In genomic region chr19:41904118-41904870, GRCh38 we compare ENCODE assay signal across 10 cellular contexts. TPM values are rescaled to one million over a fixed set of nuclear protein-coding genes. Genes with fewer than 3 reads are reported as not detected.
DNase-seq lines count a peak whose midpoint lies in the region; ATAC-seq and TF ChIP-seq lines count a peak whose summit lies in the region.
"Had no signal": no experiment of that assay in that cellular context is flagged by ENCODE, and none has a peak within 500 bp of the region (broad histone marks: within the 10 kb centered on the region; RNA-seq: fewer than 3 reads in every experiment).

No MANE protein-coding gene starts in this region.

- H3K27me3 Mint-ChIP-seq in activated naive CD4-positive, alpha-beta T cell treated with anti-CD3 and anti-CD28 coated beads for 36 hours (ENCODE audit: low read depth): no peaks in the 10 kb centered on the region

- peak overlapping the region; percentile 36 for H3K27ac Mint-ChIP-seq in activated naive CD4-positive, alpha-beta T cell treated with anti-CD3 and anti-CD28 coated beads for 36 hours

- TF ChIP-seq CTCF in epithelial cell of esophagus (IDR thresholded peaks at IDR 0.05; ENCODE audit: insufficient read depth, low read depth, low read length, missing control alignments) (no peak), stomach (IDR thresholded peaks at IDR 0.05) (no peak), left ventricle myocardium inferior (IDR thresholded peaks at IDR 0.05; ENCODE audit: borderline replicate concordance) (no peak)

- H3K4me1 ChIP-seq in stomach (peaks cover 11 to 35% (median 32%) of the 10 kb centered on the region in 4 donors), left ventricle myocardium inferior (no peaks in the 10 kb centered on the region)
- H3K4me1 ChIP-seq: tibial artery had no signal

- H3K4me3 ChIP-seq in epithelial cell of esophagus (ENCODE audit: low read length) (no peak overlapping the region), stomach (peak overlapping the region in 2 of 4 donors; percentile 23 to 30), left ventricle myocardium inferior (no peak overlapping the region)
- H3K4me3 ChIP-seq: tibial artery had no signal

- TF ChIP-seq EP300 in stomach (IDR thresholded peaks at IDR 0.05): no peak

- peaks cover 30% of the 10 kb centered on the region for H3K4me1 Mint-ChIP-seq in activated naive CD4-positive, alpha-beta T cell treated with anti-CD3 and anti-CD28 coated beads for 36 hours (ENCODE audit: low read depth)

- H3K36me3 ChIP-seq in stomach (peaks cover 62 to 96% (median 87%) of the 10 kb centered on the region in 4 donors), left ventricle myocardium inferior (peaks cover 81% of the 10 kb centered on the region)

- no peak overlapping the region for H3K4me3 Mint-ChIP-seq in activated naive CD4-positive, alpha-beta T cell treated with anti-CD3 and anti-CD28 coated beads for 36 hours

- CTCF ChIA-PET in activated naive CD4-positive, alpha-beta T cell treated with anti-CD3 and anti-CD28 coated beads for 36 hours (lab: Charles Lee): no interaction called here

- H3K36me3 Mint-ChIP-seq in activated naive CD4-positive, alpha-beta T cell treated with anti-CD3 and anti-CD28 coated beads for 36 hours (ENCODE audit: low read depth): peaks cover 41% of the 10 kb centered on the region

- 25 to 53% (median 48%) methylated on average over 8 to 30 of the region's 30 CpGs for WGBS in stomach, 5 donors

- no peak for DNase-seq in activated naive CD4-positive, alpha-beta T cell treated with anti-CD3 and anti-CD28 coated beads for 36 hours
- no peak for DNase-seq in activated naive CD4-positive, alpha-beta T cell treated with Interleukin-2 at 50 U/mL for 16 hours
- DNase-seq in NCI-H69 (lab: John Stamatoyannopoulos, UW): peak; percentile 98
- DNase-seq in epithelial cell of esophagus (ENCODE audit: low read depth): peak; percentile 48
- peak; percentile 90 for DNase-seq in stomach
- no peak for DNase-seq in hypothalamus (lab: John Stamatoyannopoulos, UW)
- DNase-seq in left ventricle myocardium inferior: no peak
- DNase-seq: activated CD4-positive, alpha-beta T cell treated with anti-CD3 and anti-CD28 coated beads for 48 hours; tibial artery had no signal

- no peak for TF ChIP-seq POLR2A in stomach (IDR thresholded peaks at IDR 0.05)

- intact Hi-C loops in activated naive CD4-positive, alpha-beta T cell treated with anti-CD3 and anti-CD28 coated beads for 36 hours (cut with micrococcal nuclease): no loop called here
- intact Hi-C loops in stomach (cut with DNase I; ENCODE audit: low total_unique reads): no loop called here
- intact Hi-C loops in left ventricle myocardium inferior (cut with micrococcal nuclease): no loop called here

- H3K27ac ChIP-seq in stomach: peak overlapping the region; percentile 76 to 84 (median 78)
- no peak overlapping the region for H3K27ac ChIP-seq in left ventricle myocardium inferior (replicated peaks)
- H3K27ac ChIP-seq: tibial artery had no signal

- no peaks in the 10 kb centered on the region for H3K9me3 ChIP-seq in stomach
- no peaks in the 10 kb centered on the region for H3K9me3 ChIP-seq in left ventricle myocardium inferior (replicated peaks)
- H3K9me3 ChIP-seq: tibial artery had no signal

- no peak for ATAC-seq in HG02970 (IDR thresholded peaks at IDR 0.05; ENCODE audit: low FRiP score, unreplicated experiment)

- H3K27me3 ChIP-seq in stomach: no peaks in the 10 kb centered on the region
- H3K27me3 ChIP-seq in left ventricle myocardium inferior (ENCODE audit: low read depth): peaks cover 9% of the 10 kb centered on the region

- H3K9me3 Mint-ChIP-seq in activated naive CD4-positive, alpha-beta T cell treated with anti-CD3 and anti-CD28 coated beads for 36 hours: no peaks in the 10 kb centered on the region

RNA-seq across cellular contexts. Expression of gene ARHGEF1, which starts 21.3 kb away (rescaled TPM):
- 100 to 1,000 TPM; 246 to 260 TPM for total RNA-seq in activated naive CD4-positive, alpha-beta T cell treated with anti-CD3 and anti-CD28 coated beads for 36 hours
- 100 to 1,000 TPM in 4 of 5 donors, 10 to 100 TPM in 1; 40.8 to 329 (median 224) TPM for total RNA-seq in stomach
- 100 to 1,000 TPM in 2 of 3 donors, 10 to 100 TPM in 1; 62.0 to 109 (median 106) TPM for polyA plus RNA-seq in stomach
- total RNA-seq in left ventricle myocardium inferior: 28.3 TPM

RNA-seq across cellular contexts. Expression of gene ERFL, which starts 24.0 kb away (rescaled TPM):
- 1 to 10 TPM in 1 of 2 experiments, under 1 TPM in 1; 0.99 to 1.3 TPM for total RNA-seq in activated naive CD4-positive, alpha-beta T cell treated with anti-CD3 and anti-CD28 coated beads for 36 hours
- not detected for total RNA-seq in stomach
- polyA plus RNA-seq in stomach: under 1 TPM in 1 of 3 donors, not detected in 2; 0.25 TPM
- total RNA-seq in left ventricle myocardium inferior: not detected

RNA-seq across cellular contexts. Expression of gene CD79A, which starts 27.2 kb away (rescaled TPM):
- 1 to 10 TPM; 2.5 to 2.7 TPM for total RNA-seq in activated naive CD4-positive, alpha-beta T cell treated with anti-CD3 and anti-CD28 coated beads for 36 hours
- total RNA-seq in stomach (1 to 10 TPM in 2 of 5 donors, not detected in 3; 2.4 to 3.5 TPM), left ventricle myocardium inferior (not detected)
- polyA plus RNA-seq in stomach: 10 to 100 TPM in 1 of 3 donors, 1 to 10 TPM in 2; 1.5 to 18.7 (median 3.2) TPM

RNA-seq across cellular contexts. Expression of gene RPS19, which starts 44.2 kb away (rescaled TPM):
- 1,000 to 10,000 TPM; 4,092 to 4,109 TPM for total RNA-seq in activated naive CD4-positive, alpha-beta T cell treated with anti-CD3 and anti-CD28 coated beads for 36 hours
- 1,000 to 10,000 TPM in 3 of 5 donors, 100 to 1,000 TPM in 2; 394 to 1,489 (median 1,008) TPM for total RNA-seq in stomach
- 1,000 to 10,000 TPM; 2,818 to 4,242 (median 2,979) TPM for polyA plus RNA-seq in stomach
- 611 TPM for total RNA-seq in left ventricle myocardium inferior

RNA-seq across cellular contexts. Expression of gene RABAC1, which starts 54.8 kb away (rescaled TPM):
- 10 to 100 TPM; 32.8 TPM for total RNA-seq in activated naive CD4-positive, alpha-beta T cell treated with anti-CD3 and anti-CD28 coated beads for 36 hours
- total RNA-seq in stomach (100 to 1,000 TPM in 3 of 5 donors, 10 to 100 TPM in 2; 44.6 to 499 (median 114) TPM), left ventricle myocardium inferior (56.7 TPM)
- 100 to 1,000 TPM; 127 to 181 (median 170) TPM for polyA plus RNA-seq in stomach

Comparison
In these comparisons a context has a peak if more than half of its experiments do, and no peak if none do; other contexts are left out.
1. DNase-seq: peak in NCI-H69 (single experiment), epithelial cell of esophagus (single experiment) and stomach (single experiment); none in activated naive CD4-positive, alpha-beta T cell treated with anti-CD3 and anti-CD28 coated beads for 36 hours (single experiment), activated naive CD4-positive, alpha-beta T cell treated with Interleukin-2 at 50 U/mL for 16 hours (single experiment), hypothalamus (0 of 51) and left ventricle myocardium inferior (single experiment).